ENCODE assay signal across 8 cellular contexts in the genomic region with DNA sequence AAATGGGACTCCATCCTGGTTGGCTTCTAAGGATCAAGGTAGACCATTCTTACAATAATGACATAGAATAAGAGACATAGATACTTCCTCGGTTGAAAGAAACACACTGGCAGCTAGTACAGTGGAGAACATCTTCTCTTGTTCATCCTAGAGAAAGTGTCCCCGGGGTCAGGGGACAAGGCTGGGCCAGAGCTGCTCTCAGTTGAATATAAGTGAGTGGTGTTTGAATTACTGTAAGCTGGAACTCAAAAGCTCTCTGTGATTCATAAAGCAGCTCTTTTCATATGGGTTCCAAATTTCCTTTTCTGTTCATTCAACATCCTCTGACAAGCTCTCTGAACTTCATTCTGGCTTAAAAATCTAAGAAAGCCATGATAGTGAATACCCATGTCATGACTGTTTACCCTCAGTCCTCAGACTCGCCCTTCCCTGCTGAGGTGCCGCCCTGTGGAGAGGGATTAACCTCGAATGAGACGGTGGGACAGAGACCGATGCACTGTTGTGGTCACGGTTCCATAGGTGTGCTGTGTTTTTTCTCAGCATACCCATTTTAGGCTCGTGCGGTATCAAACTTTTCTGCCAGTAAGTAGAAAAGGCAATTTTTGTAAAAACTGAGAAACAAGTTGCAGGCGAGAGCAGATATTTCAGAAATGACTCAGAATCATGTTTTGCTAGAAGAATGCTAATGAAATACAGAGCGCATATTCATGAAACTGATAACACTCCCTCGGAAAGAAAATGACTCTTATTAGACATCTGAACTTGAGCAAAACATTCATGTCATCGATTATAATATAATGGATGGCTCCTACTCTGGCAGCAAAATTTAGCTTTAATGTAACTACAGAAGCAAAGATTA.
A peak's percentile ranks its signal among the peaks of the same experiment; 100 is the strongest.
DNase-seq lines count a peak whose midpoint lies in the region; ATAC-seq and TF ChIP-seq lines count a peak whose summit lies in the region.
"Not testable (repeated sequence)": the region's sequence is repeated elsewhere in the genome, so short reads cannot be mapped to it uniquely, and the experiment has no call there.

No MANE protein-coding gene starts in this region.

- H3K9me3 ChIP-seq in CD4-positive, CD25-positive, alpha-beta regulatory T cell (ENCODE audit: control insufficient read depth in 2 of 2, low read length in 2 of 2); esophagus squamous epithelium: not testable (repeated sequence)

- intact Hi-C loops in esophagus squamous epithelium (cut with DNase I): not testable (repeated sequence)

- H3K4me3 ChIP-seq in CD4-positive, CD25-positive, alpha-beta regulatory T cell (ENCODE audit: low read depth, low read length); astrocyte of the spinal cord (ENCODE audit: low read depth, low read length); esophagus squamous epithelium: not testable (repeated sequence)

- peaks cover 16 to 48% (median 29%) of the 10 kb centered on the region in 4 donors for H3K4me1 Mint-ChIP-seq in CD4-positive, CD25-positive, alpha-beta regulatory T cell
- H3K4me1 Mint-ChIP-seq in T-cell (peaks cover 0 to 24% (median 22%) of the 10 kb centered on the region in 3 donors), mesothelial cell of epicardium (peaks cover 35% of the 10 kb centered on the region)
- peaks cover 44% of the 10 kb centered on the region for H3K4me1 Mint-ChIP-seq in activated T-cell treated with anti-CD3 and anti-CD28 coated beads, Interleukin-2, amount 50 U/mL, for 24 hours (ENCODE audit: low read depth)
- H3K4me1 Mint-ChIP-seq in stimulated activated naive B cell treated with anti-CD40 and anti-IgM and Interleukin-4, amounts not matched to agents 10 μg/mL and 1 μg/mL and 100 μg/mL, for 72 hours: peaks cover 6 to 13% of the 10 kb centered on the region in 2 donors

- H3K27ac ChIP-seq in CD4-positive, CD25-positive, alpha-beta regulatory T cell (ENCODE audit: insufficient read depth, low read length, poor library complexity, severe bottlenecking): peak overlapping the region; percentile 57
- H3K27ac ChIP-seq in esophagus squamous epithelium: peak overlapping the region; percentile 54 to 82 (median 68)

- TF ChIP-seq POLR2A in esophagus squamous epithelium (IDR thresholded peaks at IDR 0.05): not testable (repeated sequence)

- peaks cover 22% of the 10 kb centered on the region for H3K4me1 ChIP-seq in CD4-positive, CD25-positive, alpha-beta regulatory T cell (ENCODE audit: control insufficient read depth, insufficient read depth, low read length, poor library complexity, severe bottlenecking)
- peaks cover 0 to 19% (median 7%) of the 10 kb centered on the region in 3 donors for H3K4me1 ChIP-seq in esophagus squamous epithelium

- POLR2A ChIA-PET in T-cell (lab: Charles Lee): not testable (repeated sequence)

- not testable (repeated sequence) for TF ChIP-seq CTCF in astrocyte of the spinal cord (IDR thresholded peaks at IDR 0.05; ENCODE audit: low read depth, low read length); esophagus squamous epithelium (IDR thresholded peaks at IDR 0.05); mesothelial cell of epicardium (IDR thresholded peaks at IDR 0.05; ENCODE audit: unreplicated experiment)

- not testable (repeated sequence) for H3K27me3 Mint-ChIP-seq in CD4-positive, CD25-positive, alpha-beta regulatory T cell; T-cell; mesothelial cell of epicardium (ENCODE audit: low read depth)
- peaks cover 18% of the 10 kb centered on the region for H3K27me3 Mint-ChIP-seq in activated T-cell treated with anti-CD3 and anti-CD28 coated beads, Interleukin-2, amount 50 U/mL, for 24 hours
- H3K27me3 Mint-ChIP-seq in stimulated activated naive B cell treated with anti-CD40 and anti-IgM and Interleukin-4, amounts not matched to agents 10 μg/mL and 1 μg/mL and 100 μg/mL, for 72 hours: peaks cover 15 to 17% of the 10 kb centered on the region in 2 donors

- CTCF ChIA-PET in T-cell (lab: Charles Lee): not testable (repeated sequence)

- H3K36me3 Mint-ChIP-seq in CD4-positive, CD25-positive, alpha-beta regulatory T cell; T-cell; activated T-cell treated with anti-CD3 and anti-CD28 coated beads, Interleukin-2, amount 50 U/mL, for 24 hours (ENCODE audit: low read depth); mesothelial cell of epicardium; stimulated activated naive B cell treated with anti-CD40 and anti-IgM and Interleukin-4, amounts not matched to agents 10 μg/mL and 1 μg/mL and 100 μg/mL, for 72 hours: not testable (repeated sequence)

- not testable (repeated sequence) for H3K36me3 ChIP-seq in CD4-positive, CD25-positive, alpha-beta regulatory T cell (ENCODE audit: control insufficient read depth, insufficient read depth, low read length); esophagus squamous epithelium

- WGBS in esophagus squamous epithelium, 2 donors: 27 to 71% methylated on average over 2 of the region's 14 CpGs

- DNase-seq in CD4-positive, CD25-positive, alpha-beta regulatory T cell: peak in 1 of 3 donors; percentile 36
- peak; percentile 30 for DNase-seq in HS-27A (ENCODE audit: low read depth)
- not testable (repeated sequence) for DNase-seq in T-cell; activated T-cell treated with anti-CD3 and anti-CD28 coated beads, Interleukin-2, amount 50 U/mL, for 24 hours; esophagus squamous epithelium (lab: John Stamatoyannopoulos, UW); mesothelial cell of epicardium (ENCODE audit: low spot score in 2 of 2, unreplicated experiment in 2 of 2); stimulated activated naive B cell treated with anti-CD40 and anti-IgM and Interleukin-4, amounts not matched to agents 10 μg/mL and 1 μg/mL and 100 μg/mL, for 72 hours
- DNase-seq in astrocyte of the spinal cord (ENCODE audit: low read depth, low spot score): peak; percentile 24

- peak overlapping the region; percentile 28 to 94 (median 92) for H3K27ac Mint-ChIP-seq in CD4-positive, CD25-positive, alpha-beta regulatory T cell
- peak overlapping the region; percentile 44 to 86 for H3K27ac Mint-ChIP-seq in T-cell
- H3K27ac Mint-ChIP-seq in activated T-cell treated with anti-CD3 and anti-CD28 coated beads, Interleukin-2, amount 50 U/mL, for 24 hours: peak overlapping the region; percentile 93
- peak overlapping the region; percentile 90 for H3K27ac Mint-ChIP-seq in mesothelial cell of epicardium
- not testable (repeated sequence) for H3K27ac Mint-ChIP-seq in stimulated activated naive B cell treated with anti-CD40 and anti-IgM and Interleukin-4, amounts not matched to agents 10 μg/mL and 1 μg/mL and 100 μg/mL, for 72 hours

- H3K27me3 ChIP-seq in CD4-positive, CD25-positive, alpha-beta regulatory T cell (ENCODE audit: control insufficient read depth, insufficient read depth, low read length); esophagus squamous epithelium: not testable (repeated sequence)

- H3K4me3 Mint-ChIP-seq in CD4-positive, CD25-positive, alpha-beta regulatory T cell: peak overlapping the region; percentile 63 to 68 (median 66)
- peak overlapping the region in 1 of 3 donors; percentile 50 for H3K4me3 Mint-ChIP-seq in T-cell
- H3K4me3 Mint-ChIP-seq in activated T-cell treated with anti-CD3 and anti-CD28 coated beads, Interleukin-2, amount 50 U/mL, for 24 hours: peak overlapping the region; percentile 66
- H3K4me3 Mint-ChIP-seq in mesothelial cell of epicardium; stimulated activated naive B cell treated with anti-CD40 and anti-IgM and Interleukin-4, amounts not matched to agents 10 μg/mL and 1 μg/mL and 100 μg/mL, for 72 hours: not testable (repeated sequence)

- ATAC-seq in CD4-positive, CD25-positive, alpha-beta regulatory T cell (ENCODE audit: low read depth in 2 of 2): peak; percentile 56 to 59
- ATAC-seq in T-cell (replicated peaks in 1 of 4): peak; percentile 45 to 59 (median 54)
- ATAC-seq in stimulated activated naive B cell treated with anti-CD40 and anti-IgM and Interleukin-4, amounts not matched to agents 10 μg/mL and 1 μg/mL and 100 μg/mL, for 72 hours (replicated peaks): peak; percentile 50 to 53

- H3K9me3 Mint-ChIP-seq in CD4-positive, CD25-positive, alpha-beta regulatory T cell; T-cell; activated T-cell treated with anti-CD3 and anti-CD28 coated beads, Interleukin-2, amount 50 U/mL, for 24 hours; mesothelial cell of epicardium; stimulated activated naive B cell treated with anti-CD40 and anti-IgM and Interleukin-4, amounts not matched to agents 10 μg/mL and 1 μg/mL and 100 μg/mL, for 72 hours: not testable (repeated sequence)

- in situ Hi-C loops in astrocyte of the spinal cord (cut with HindIII; ENCODE audit: low sequenced_read_pairs): not testable (repeated sequence)
